1 cellular context compared by ENCODE assay signal in genomic region chr21:25985990-25986389, GRCh38.
TF ChIP-seq lines count a peak whose summit lies in the region.

No MANE protein-coding gene starts in this region.

TF ChIP-seq in endothelial cell of umbilical vein, 7 proteins besides CTCF, POLR2A, EP300 and RAD21:
- TF ChIP-seq GATA2 (IDR thresholded peaks at IDR 0.05; ENCODE audit: insufficient read depth, insufficient read length, low read depth, low read length) (no peak), EZH2 (IDR thresholded peaks at IDR 0.05; ENCODE audit: borderline replicate concordance, low read depth, low read length, severe bottlenecking) (no peak), POLR2AphosphoS5 (IDR thresholded peaks at IDR 0.05; ENCODE audit: insufficient read depth, low read depth, low read length) (no peak), MAX (IDR thresholded peaks at IDR 0.05; ENCODE audit: insufficient read depth, insufficient read length) (no peak), JUN (IDR thresholded peaks at IDR 0.05; ENCODE audit: borderline replicate concordance, insufficient read depth, insufficient read length, low read depth) (no peak), MYC (IDR thresholded peaks at IDR 0.05; ENCODE audit: low read depth, low read length) (no peak), FOS (IDR thresholded peaks at IDR 0.05; ENCODE audit: borderline replicate concordance, insufficient read depth, low read length) (no peak)
TF ChIP-seq in endothelial cell of umbilical vein: peak in this region for 0.
